In the genomic region with DNA sequence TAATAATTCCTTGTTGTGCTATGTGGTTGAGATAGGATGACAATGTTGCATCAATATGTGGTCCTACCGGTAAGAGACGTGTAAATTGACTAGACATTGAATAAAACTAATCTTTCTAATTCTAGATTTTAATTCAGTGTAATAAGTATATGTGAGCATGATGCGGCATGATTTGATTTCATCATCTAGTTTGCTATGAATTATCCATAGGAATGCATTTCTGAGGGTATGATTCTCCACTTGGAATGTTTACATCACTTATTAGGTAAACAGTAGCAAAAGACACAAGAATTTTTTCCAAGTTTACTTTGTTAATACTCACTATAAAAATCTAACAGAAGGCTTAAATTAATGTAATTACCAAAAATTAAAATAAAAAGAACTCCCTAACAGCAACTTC, we compare ENCODE assay signal across 33 cellular contexts.
"Had no signal": no experiment of that assay in that cellular context is flagged by ENCODE, and none has a peak within 500 bp of the region (broad histone marks: within the 10 kb centered on the region; RNA-seq: fewer than 3 reads in every experiment).

No MANE protein-coding gene starts in this region.

- H3K4me1 ChIP-seq: adrenal gland, ascending aorta, body of pancreas, breast epithelium had no signal

- FAIRE-seq: astrocyte had no signal

- H3K27ac ChIP-seq: adrenal gland, ascending aorta, body of pancreas, brain microvascular endothelial cell, breast epithelium, cardiac muscle cell had no signal

- ATAC-seq: activated naive CD4-positive, alpha-beta T cell treated with anti-CD3 and anti-CD28 coated beads, Interleukin-2, amount 50 U/mL, for 72 hours; activated naive CD8-positive, alpha-beta T cell treated with anti-CD3 and anti-CD28 coated beads, Interleukin-2, amount 50 U/mL, for 24 hours; activated T-cell treated with anti-CD3 and anti-CD28 coated beads, Interleukin-2, amount 50 U/mL, for 4 hours; activated T-cell treated with anti-CD3 and anti-CD28 coated beads, Interleukin-2, amount 50 U/mL, for 72 hours; activated T-helper 17 cell treated with anti-CD3 and anti-CD28 coated beads, Interleukin-2, amount 50 U/mL, for 72 hours; body of pancreas had no signal

- H3K36me3 ChIP-seq: adrenal gland, ascending aorta, brain microvascular endothelial cell, breast epithelium, cardiac muscle cell had no signal

- H3K27me3 ChIP-seq: adrenal gland, ascending aorta, body of pancreas, brain microvascular endothelial cell, breast epithelium, cardiac muscle cell had no signal

- DNase-seq: activated effector memory CD4-positive, alpha-beta T cell treated with anti-CD3 and anti-CD28 coated beads, Interleukin-2, amount 50 U/mL, for 16 hours; activated effector memory CD4-positive, alpha-beta T cell treated with Interleukin-2 at 50 U/mL for 16 hours; activated gamma-delta T cell; activated gamma-delta T cell treated with Interleukin-2 at 50 U/mL for 16 hours; activated naive CD4-positive, alpha-beta T cell; activated naive CD4-positive, alpha-beta T cell treated with anti-CD3 and anti-CD28 coated beads for 36 hours; activated naive CD4-positive, alpha-beta T cell treated with anti-CD3 and anti-CD28 coated beads, Interleukin-2, amount 10 ng/mL, durations not matched to agents 7 days and 5 days; activated naive CD4-positive, alpha-beta T cell treated with anti-CD3 and anti-CD28 coated beads, Interleukin-2, amount 50 U/mL, for 16 hours; activated naive CD4-positive, alpha-beta T cell treated with Interleukin-2 at 50 U/mL for 16 hours; activated naive CD8-positive, alpha-beta T cell treated with anti-CD3 and anti-CD28 coated beads for 36 hours; activated naive CD8-positive, alpha-beta T cell treated with anti-CD3 and anti-CD28 coated beads, Interleukin-2, amount 10 ng/mL, durations not matched to agents 7 days and 5 days; activated naive CD8-positive, alpha-beta T cell treated with anti-CD3 and anti-CD28 coated beads, Interleukin-2, amount 50 U/mL, for 24 hours; activated T-cell treated with anti-CD3 and anti-CD28 coated beads, Interleukin-2, amount 50 U/mL, for 1 hour; activated T-cell treated with anti-CD3 and anti-CD28 coated beads, Interleukin-2, amount 50 U/mL, for 24 hours; activated T-cell treated with anti-CD3 and anti-CD28 coated beads, Interleukin-2, amount 50 U/mL, for 4 hours; activated T-cell treated with anti-CD3 and anti-CD28 coated beads, Interleukin-2, amount 50 U/mL, for 48 hours; activated T-cell treated with anti-CD3 and anti-CD28 coated beads, Interleukin-2, amount 50 U/mL, for 72 hours; adrenal gland; amniotic stem cell; amygdala; anterior cingulate cortex; aorta; body of pancreas; brain microvascular endothelial cell; caudate nucleus; central memory CD4-positive, alpha-beta T cell; cerebellar nuclear complex had no signal

- H3K4me3 ChIP-seq: adrenal gland, ascending aorta, body of pancreas, breast epithelium, cardiac muscle cell had no signal

- H3K9me3 ChIP-seq: adrenal gland, ascending aorta, body of pancreas, breast epithelium had no signal
